24 cellular contexts compared by ENCODE assay signal in the genomic region with DNA sequence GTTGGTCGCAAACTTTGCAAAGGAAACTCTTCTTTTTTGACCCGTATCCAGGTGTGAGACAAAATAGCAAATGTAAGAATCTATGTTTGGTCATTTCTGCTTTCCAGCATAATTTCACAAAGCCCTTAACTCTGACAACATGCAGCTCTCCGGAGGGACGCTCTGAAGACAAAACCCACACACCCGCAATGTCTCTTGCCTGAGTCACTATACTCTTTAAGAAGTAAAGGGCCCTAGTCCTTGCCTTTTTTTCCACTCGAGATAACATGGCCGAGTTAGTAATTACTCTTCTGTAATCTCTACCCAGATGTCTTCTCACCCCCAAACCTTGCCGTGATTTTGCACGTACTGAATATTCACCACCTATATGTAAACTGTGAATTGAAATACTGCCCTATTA.
"Had no signal": no experiment of that assay in that cellular context is flagged by ENCODE, and none has a peak within 500 bp of the region (broad histone marks: within the 10 kb centered on the region; RNA-seq: fewer than 3 reads in every experiment).

No MANE protein-coding gene starts in this region.

- H3K27me3 ChIP-seq: MG63, SJCRH30 had no signal

- H3K4me1 ChIP-seq: SJCRH30 had no signal

- H3K36me3 ChIP-seq: MG63, SJCRH30 had no signal

- H3K9me3 ChIP-seq: MG63, SJCRH30 had no signal

- H3K27ac ChIP-seq: SJCRH30 had no signal

- H3K4me3 ChIP-seq: MG63, SJCRH30 had no signal

- ATAC-seq: HepG2, Panc1, PC-3, Right ventricle myocardium inferior had no signal

- DNase-seq: IMR-90; Karpas-422; KG1; MG63; NCI-H1092; NCI-H1105 treated with DMSO at 0.1 percent for 48 hours; NCI-H1417 treated with DMSO at 0.1 percent for 48 hours; NCI-H187; NCI-H2029; NCI-H2081 treated with DMSO at 0.1 percent for 48 hours; NCI-H2171; NCI-H226; NCI-H446; NCI-H510A; NCI-H524 treated with DMSO at 0.1 percent for 48 hours; NCI-H69; NCI-H774; NK-92 treated with Interleukin-12 subunit alpha and Interleukin-12 subunit beta, amount 100 ng/mL, for 24 hours; PC-3; SHP77 treated with DMSO at 0.1 percent for 48 hours; SJCRH30 had no signal
